8 cellular contexts compared by ENCODE assay signal in the genomic region with DNA sequence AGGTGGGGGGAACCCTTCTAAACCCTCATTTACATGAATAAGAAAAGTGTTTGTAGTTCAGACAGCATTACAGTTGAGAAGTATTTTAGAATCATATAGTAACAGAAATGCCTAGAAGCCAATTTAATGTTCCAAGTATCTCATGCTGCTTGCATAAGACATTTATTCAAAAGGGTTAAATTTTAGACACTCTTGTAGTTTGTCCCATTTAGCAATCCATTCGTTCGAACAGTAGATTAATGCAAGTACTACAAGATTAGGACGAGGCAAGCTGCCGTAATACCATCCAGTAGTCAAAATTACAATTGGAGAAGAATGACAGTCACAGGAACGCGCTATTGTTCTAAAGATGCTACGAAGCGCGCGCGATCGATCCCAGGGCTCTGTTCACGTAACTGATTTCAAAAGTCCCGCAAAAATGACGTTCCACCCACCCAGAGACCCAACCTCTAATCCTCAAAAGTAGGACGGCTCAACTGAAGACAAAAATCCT. TPM values are rescaled to one million over a fixed set of nuclear protein-coding genes. Genes with fewer than 3 reads are reported as not detected.
DNase-seq lines count a peak whose midpoint lies in the region; ATAC-seq, FAIRE-seq and TF ChIP-seq lines count a peak whose summit lies in the region.

No MANE protein-coding gene starts in this region.

- H3K4me3 Mint-ChIP-seq in brain: peak overlapping the region; percentile 91 to 98 (median 93)

- peak; percentile 81 for DNase-seq in NCI-H2196 treated with DMSO at 0.1 percent for 48 hours (lab: John Stamatoyannopoulos, UW; ENCODE audit: unreplicated experiment)
- DNase-seq in NCI-H2196 (lab: John Stamatoyannopoulos, UW; ENCODE audit: unreplicated experiment): no peak
- DNase-seq in NCI-H2227 (lab: John Stamatoyannopoulos, UW; ENCODE audit: unreplicated experiment): peak; percentile 95
- no peak for DNase-seq in HepG2 (ENCODE audit: low spot score)
- peak in 1 of 2 donors; percentile 30 for DNase-seq in tibial artery
- DNase-seq in retina: no peak

- peak overlapping the region; percentile 68 for H3K27ac ChIP-seq in HepG2 (ENCODE audit: extremely low read length, insufficient read depth, low read length)
- peak overlapping the region; percentile 98 for H3K27ac ChIP-seq in tibial artery

- peaks cover 0 to 1% of the 10 kb centered on the region in 2 experiments; a peak in 1 of 5 replicates for H3K27me3 ChIP-seq in HepG2 (ENCODE audit: control insufficient read depth in 1 of 2, insufficient read depth in 2 of 2, low read length in 2 of 2)
- H3K27me3 ChIP-seq in tibial artery: no peaks in the 10 kb centered on the region

- peaks cover 36% of the 10 kb centered on the region for H3K4me1 Mint-ChIP-seq in brain

- peaks cover 5% of the 10 kb centered on the region for H3K79me2 ChIP-seq in HepG2 (ENCODE audit: insufficient read depth, low read length)

- TF ChIP-seq CTCF in brain (conservative IDR thresholded peaks at IDR 0.05): no peak
- no peak for TF ChIP-seq CTCF in HepG2 (CRISPR knock-in tag; IDR thresholded peaks at IDR 0.05)
- TF ChIP-seq CTCF in tibial artery (IDR thresholded peaks at IDR 0.05): no peak

- TF ChIP-seq POLR2A in HepG2 (IDR thresholded peaks at IDR 0.05; ENCODE audit: insufficient read depth in 1 of 2, low read depth in 2 of 2, low read length in 2 of 2): no peak

- peak overlapping the region; percentile 95 to 100 (median 97) for H3K27ac Mint-ChIP-seq in brain

- H3K4me3 ChIP-seq in HepG2 (replicated peaks in 1 of 3; ENCODE audit: insufficient read depth in 1 of 3, low read depth in 2 of 3, low read length in 3 of 3) (peak overlapping the region; percentile 82 to 98 (median 85)), tibial artery (peak overlapping the region; percentile 82)

- CTCF ChIA-PET in HepG2 (lab: Yijun Ruan, JAX; ENCODE audit: low intra/inter-chr PET ratio, low total read pairs): no interaction called here

- TF ChIP-seq RAD21 in HepG2 (CRISPR knock-in tag; IDR thresholded peaks at IDR 0.05): no peak

- intact Hi-C loops in HepG2 (cut with micrococcal nuclease; ENCODE audit: unreplicated experiment) (loop anchor here (2.0 to 5.0 kb wide), 3 partner anchors 190 to 1595 kb away; a partner anchor contains a TSS), tibial artery (cut with DNase I; ENCODE audit: low total_unique reads) (no loop called here)

- no peaks in the 10 kb centered on the region for H4K20me1 ChIP-seq in HepG2 (ENCODE audit: insufficient read depth, low read length)

- H3K36me3 ChIP-seq in HepG2 (replicated peaks in 1 of 2; ENCODE audit: control insufficient read depth in 1 of 2, insufficient read depth in 2 of 2, low read length in 2 of 2) (peaks cover 0 to 10% of the 10 kb centered on the region in 2 experiments; a peak in 2 of 5 replicates), tibial artery (peaks cover 0 to 25% (median 14%) of the 10 kb centered on the region in 3 donors)

- no peaks in the 10 kb centered on the region for H3K9me3 Mint-ChIP-seq in brain

- peak overlapping the region; percentile 89 for H3K4me2 ChIP-seq in HepG2 (ENCODE audit: low read depth, low read length)

- peak; percentile 34 for FAIRE-seq in HepG2 (lab: Jason Lieb, UNC)

- peak overlapping the region; percentile 92 for H3K9ac ChIP-seq in HepG2 (ENCODE audit: insufficient read depth, low read depth, low read length)

- BruUV-seq in HepG2 (replicated peaks; lab: Mats Ljungman, UMichigan): TSS peak; percentile 79

- in situ Hi-C loops in HepG2 (cut with HindIII; ENCODE audit: extremely low pct_ligation_motif_present, low pct_unique_long_range_greater_than_20kb): no loop called here

- H3K9me3 ChIP-seq in HepG2 (ENCODE audit: low read length) (no peaks in the 10 kb centered on the region), tibial artery (no peaks in the 10 kb centered on the region)

- peaks cover 11% of the 10 kb centered on the region for H3K27me3 Mint-ChIP-seq in brain

- ATAC-seq in HG02798 (IDR thresholded peaks at IDR 0.05; ENCODE audit: poor library complexity, unreplicated experiment) (peak; percentile 36), HepG2 (peak; percentile 66)

- TF ChIP-seq EP300 in HepG2 (IDR thresholded peaks at IDR 0.05; ENCODE audit: low read depth in 2 of 2, low read length in 2 of 2): no peak
- no peak for TF ChIP-seq EP300 in HepG2 (CRISPR knock-in tag; IDR thresholded peaks at IDR 0.05; ENCODE audit: borderline replicate concordance)

- 3% methylated on average over 16 of the region's 16 CpGs for WGBS in HepG2 (ENCODE audit: low lambda C conversion rate)

- peaks cover 18% of the 10 kb centered on the region for H3K4me1 ChIP-seq in HepG2 (ENCODE audit: insufficient read depth, low read length)
- H3K4me1 ChIP-seq in tibial artery: peaks cover 0 to 16% (median 7%) of the 10 kb centered on the region in 4 donors

- peaks cover 16% of the 10 kb centered on the region for H3K36me3 Mint-ChIP-seq in brain

- H2AFZ ChIP-seq in HepG2 (ENCODE audit: low read length): peak overlapping the region; percentile 77

- POLR2A ChIA-PET in HepG2 (lab: Yijun Ruan, JAX): interaction anchor here (0.8 to 1.5 kb wide), 2 partner anchors 139 to 191 kb away, joined by 4 to 6 read pairs; a partner anchor contains a TSS

TF ChIP-seq in HepG2, 621 proteins besides CTCF, POLR2A, EP300 and RAD21 (continues in another document):
- TF ChIP-seq, protein P1, sequence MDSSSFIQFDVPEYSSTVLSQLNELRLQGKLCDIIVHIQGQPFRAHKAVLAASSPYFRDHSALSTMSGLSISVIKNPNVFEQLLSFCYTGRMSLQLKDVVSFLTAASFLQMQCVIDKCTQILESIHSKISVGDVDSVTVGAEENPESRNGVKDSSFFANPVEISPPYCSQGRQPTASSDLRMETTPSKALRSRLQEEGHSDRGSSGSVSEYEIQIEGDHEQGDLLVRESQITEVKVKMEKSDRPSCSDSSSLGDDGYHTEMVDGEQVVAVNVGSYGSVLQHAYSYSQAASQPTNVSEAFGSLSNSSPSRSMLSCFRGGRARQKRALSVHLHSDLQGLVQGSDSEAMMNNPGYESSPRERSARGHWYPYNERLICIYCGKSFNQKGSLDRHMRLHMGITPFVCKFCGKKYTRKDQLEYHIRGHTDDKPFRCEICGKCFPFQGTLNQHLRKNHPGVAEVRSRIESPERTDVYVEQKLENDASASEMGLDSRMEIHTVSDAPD (CRISPR knock-in tag; IDR thresholded peaks at IDR 0.05): no peak
- TF ChIP-seq MEIS2 (CRISPR knock-in tag; IDR thresholded peaks at IDR 0.05): no peak
- no peak for TF ChIP-seq ZNF24 (IDR thresholded peaks at IDR 0.05)
- no peak for TF ChIP-seq YY1 (IDR thresholded peaks at IDR 0.05; ENCODE audit: insufficient read depth, insufficient replicate concordance, low read depth, low read length)
- TF ChIP-seq SMAD3 (CRISPR knock-in tag; IDR thresholded peaks at IDR 0.05): no peak

RNA-seq across cellular contexts. Expression of a gene that starts 1.2 kb away (rescaled TPM):
- polyA plus RNA-seq in brain (ENCODE audit: insufficient read depth, low read depth, low replicate concordance): 22.6 TPM
- 28.6 and 36.1 TPM in 2 replicates for total RNA-seq in HepG2 (2016; rRNA removed; fragmentation: Illumina TruSeq; extraction: Trizol)
- 19.0 and 20.3 TPM in 2 replicates for total RNA-seq in HepG2 (2016; cell fraction: cytosol; rRNA removed; fragmentation: Illumina TruSeq; extraction: Trizol; ENCODE audit: low read depth)
- 27.4 and 34.1 TPM in 2 replicates for total RNA-seq in HepG2 (2016; cell fraction: insoluble cytoplasmic fraction; rRNA removed; fragmentation: Illumina TruSeq; extraction: Trizol)
- 28.2 and 29.0 TPM in 2 replicates for total RNA-seq in HepG2 (2016; cell fraction: membrane; rRNA removed; fragmentation: Illumina TruSeq; extraction: Trizol)
- total RNA-seq in HepG2 (2016; cell fraction: nucleus; rRNA removed; fragmentation: Illumina TruSeq; extraction: Trizol): 30.2 and 36.5 TPM in 2 replicates
- 16.6 and 21.8 TPM in 2 replicates for polyA plus RNA-seq in HepG2 (2011; rRNA removed)
- 14.6 and 17.5 TPM in 2 replicates for polyA plus RNA-seq in HepG2 (2011; cell fraction: cytosol; rRNA removed)
- 9.3 and 11.8 TPM in 2 replicates for polyA plus RNA-seq in HepG2 (2011; cell fraction: nucleus; rRNA removed)
- polyA plus RNA-seq in HepG2 (2012): 10.6 and 22.0 TPM in 2 replicates
- polyA plus RNA-seq in HepG2 (2016; cell fraction: cytosol; fragmentation: Illumina TruSeq; extraction: Trizol; ENCODE audit: low read depth): 14.4 and 18.2 TPM in 2 replicates
- polyA plus RNA-seq in HepG2 (2016; cell fraction: insoluble cytoplasmic fraction; fragmentation: Illumina TruSeq; extraction: Trizol; ENCODE audit: low read depth): 23.6 and 26.5 TPM in 2 replicates
- polyA plus RNA-seq in HepG2 (2016; cell fraction: membrane; fragmentation: Illumina TruSeq; extraction: Trizol; ENCODE audit: low read depth): 19.1 and 21.5 TPM in 2 replicates
- 42.7 and 47.2 TPM in 2 replicates for polyA plus RNA-seq in HepG2 (2016; cell fraction: nucleus; fragmentation: Illumina TruSeq; extraction: Trizol; ENCODE audit: insufficient read depth, low read depth)
- 10.0 and 10.4 TPM in 2 replicates for polyA minus RNA-seq in HepG2 (2011; rRNA and poly(A)+ RNA removed; ENCODE audit: low replicate concordance)
- 5.5 and 10.0 TPM in 2 replicates for polyA minus RNA-seq in HepG2 (2011; cell fraction: cytosol; rRNA and poly(A)+ RNA removed)
- 20.9 and 27.0 TPM in 2 replicates for polyA minus RNA-seq in HepG2 (2011; cell fraction: nucleus; rRNA and poly(A)+ RNA removed)

RNA-seq across cellular contexts. Expression of a gene that starts 56.3 kb away (rescaled TPM):
- polyA plus RNA-seq in brain (ENCODE audit: insufficient read depth, low read depth, low replicate concordance) (not detected), HepG2 (2011; rRNA removed) (not detected in 2 replicates)
- not detected in 2 replicates for total RNA-seq in HepG2 (2016; rRNA removed; fragmentation: Illumina TruSeq; extraction: Trizol)
- not detected in 2 replicates for total RNA-seq in HepG2 (2016; cell fraction: cytosol; rRNA removed; fragmentation: Illumina TruSeq; extraction: Trizol; ENCODE audit: low read depth)
- total RNA-seq in HepG2 (2016; cell fraction: insoluble cytoplasmic fraction; rRNA removed; fragmentation: Illumina TruSeq; extraction: Trizol): not detected in 2 replicates
- not detected in 2 replicates for total RNA-seq in HepG2 (2016; cell fraction: membrane; rRNA removed; fragmentation: Illumina TruSeq; extraction: Trizol)
- not detected in 2 replicates for total RNA-seq in HepG2 (2016; cell fraction: nucleus; rRNA removed; fragmentation: Illumina TruSeq; extraction: Trizol)
- 0.03 TPM in 1 of 2 replicates, not detected in the other for polyA plus RNA-seq in HepG2 (2011; cell fraction: cytosol; rRNA removed)
- polyA plus RNA-seq in HepG2 (2011; cell fraction: nucleus; rRNA removed): not detected in 2 replicates
- not detected in 2 replicates for polyA plus RNA-seq in HepG2 (2012)
- not detected in 2 replicates for polyA plus RNA-seq in HepG2 (2016; cell fraction: cytosol; fragmentation: Illumina TruSeq; extraction: Trizol; ENCODE audit: low read depth)
- not detected in 2 replicates for polyA plus RNA-seq in HepG2 (2016; cell fraction: insoluble cytoplasmic fraction; fragmentation: Illumina TruSeq; extraction: Trizol; ENCODE audit: low read depth)
- polyA plus RNA-seq in HepG2 (2016; cell fraction: membrane; fragmentation: Illumina TruSeq; extraction: Trizol; ENCODE audit: low read depth): not detected in 2 replicates
- not detected in 2 replicates for polyA plus RNA-seq in HepG2 (2016; cell fraction: nucleus; fragmentation: Illumina TruSeq; extraction: Trizol; ENCODE audit: insufficient read depth, low read depth)
- polyA minus RNA-seq in HepG2 (2011; rRNA and poly(A)+ RNA removed; ENCODE audit: low replicate concordance): not detected in 2 replicates
- polyA minus RNA-seq in HepG2 (2011; cell fraction: cytosol; rRNA and poly(A)+ RNA removed): not detected in 2 replicates
- 0.25 TPM in 1 of 2 replicates, not detected in the other for polyA minus RNA-seq in HepG2 (2011; cell fraction: nucleus; rRNA and poly(A)+ RNA removed)

Comparison
In these comparisons a context has a peak if more than half of its experiments do, and no peak if none do; other contexts are left out.
1. DNase-seq: peak in NCI-H2196 treated with DMSO at 0.1 percent for 48 hours (single experiment) and NCI-H2227 (single experiment); none in NCI-H2196 (single experiment), HepG2 (single experiment) and retina (single experiment).